ENCODE assay signal across 1 cellular context in genomic region chr12:4387607-4388006, GRCh38.
TF ChIP-seq lines count a peak whose summit lies in the region.

No MANE protein-coding gene starts in this region.

TF ChIP-seq in HepG2, 621 proteins besides CTCF, POLR2A, EP300 and RAD21 (continued from another document):
- no peak for TF ChIP-seq KLF11 (CRISPR knock-in tag; IDR thresholded peaks at IDR 0.05)
- no peak for TF ChIP-seq NFKB2 (CRISPR knock-in tag; IDR thresholded peaks at IDR 0.05; ENCODE audit: borderline replicate concordance)
